8 cellular contexts compared by ENCODE assay signal in the genomic region with DNA sequence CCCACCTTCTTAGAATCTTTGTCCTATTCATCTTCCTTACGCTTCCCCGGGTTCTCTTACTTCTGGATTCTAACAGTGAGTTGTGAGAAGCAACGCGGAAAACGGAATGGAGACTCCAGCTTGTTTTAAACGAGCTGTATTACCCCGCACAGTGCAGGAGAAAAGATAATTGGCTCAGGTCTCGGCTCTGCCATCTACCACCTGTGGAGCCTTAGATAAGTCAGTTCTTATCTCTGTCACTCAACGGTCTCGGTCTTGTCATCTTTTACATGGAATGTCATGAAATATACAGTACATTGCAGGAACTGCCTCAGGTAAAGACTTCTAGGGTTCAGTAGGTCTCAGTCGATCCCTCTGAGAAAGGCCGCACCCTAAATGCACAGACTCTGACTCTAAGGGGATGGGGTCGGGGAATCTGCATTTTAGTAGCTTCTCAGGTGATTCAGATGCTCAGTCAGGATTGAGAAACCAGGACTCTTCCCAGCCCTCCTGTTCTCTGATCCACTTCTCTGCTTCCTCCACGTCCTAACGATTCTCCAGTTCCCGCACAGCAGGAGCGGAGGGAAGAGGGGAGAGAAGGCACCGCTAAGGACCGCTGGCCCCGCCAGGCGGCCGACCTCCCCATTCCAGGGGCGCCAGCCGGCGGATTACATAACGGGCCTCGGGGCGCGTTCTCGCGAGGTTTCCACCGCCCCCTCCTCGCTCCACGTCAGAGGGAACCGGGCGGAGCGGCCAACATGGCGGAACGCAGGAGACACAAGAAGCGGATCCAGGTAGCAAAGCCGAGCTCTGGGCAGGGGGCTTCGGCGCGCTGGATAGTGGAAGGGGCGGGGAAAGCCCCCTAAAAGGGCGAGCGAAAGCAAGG. TPM values are rescaled to one million over a fixed set of nuclear protein-coding genes. Genes with fewer than 3 reads are reported as not detected.
DNase-seq lines count a peak whose midpoint lies in the region; ATAC-seq, FAIRE-seq and TF ChIP-seq lines count a peak whose summit lies in the region.

Gene SEC62 (plus strand): TSS at position 722 of the 865 bp plus-strand sequence. CDS start 16 bp downstream, at position 738.

- H2AFZ ChIP-seq in Karpas-422 (ENCODE audit: low read length), result peak within 1 kb of the TSS; percentile 4; the same call in 1 of the 2 replicates

- POLR2A ChIA-PET in naive thymus-derived CD4-positive, alpha-beta T cell (lab: Charles Lee), result interaction anchor here (0.5 to 5.0 kb wide), 50 partner anchors 10 to 393 kb away, joined by 3 to 62 read pairs (median 5); partner anchors contain the start of genes ACTRT3, GPR160, LRRC34 and LRRIQ4

- intact Hi-C loops in naive thymus-derived CD4-positive, alpha-beta T cell (cut with micrococcal nuclease), result loop anchor here (1.0 to 5.0 kb wide), 16 partner anchors 21 to 901 kb away; partner anchors contain the start of genes MYNN (in 2 of the 2), PHC3 (in 2 of the 2), SKIL (in 2 of the 2) and PRKCI (in 1 of the 2)

- H3K36me3 ChIP-seq in DOHH2 (ENCODE audit: control insufficient read depth, low read length) (peaks cover 59% of the 10 kb centered on the region), Karpas-422 (ENCODE audit: insufficient read depth, low read length) (peaks cover 18% of the 10 kb centered on the region; the same call in 1 of the 2 replicates)
- peaks cover 0 to 5% (median 0%) of the 10 kb centered on the region in 3 experiments for H3K36me3 ChIP-seq in naive thymus-derived CD4-positive, alpha-beta T cell (ENCODE audit: control insufficient read depth in 2 of 3, insufficient read depth in 3 of 3, low read length in 3 of 3)

- ATAC-seq in GM21825 (IDR thresholded peaks at IDR 0.05; ENCODE audit: unreplicated experiment), result peak; percentile 91
- ATAC-seq in naive thymus-derived CD4-positive, alpha-beta T cell, result peak; percentile 95
- ATAC-seq in stimulated activated naive B cell treated with anti-CD40 and anti-IgM and Interleukin-4, amounts not matched to agents 10 μg/mL and 1 μg/mL and 100 μg/mL, for 72 hours (replicated peaks), result peak; percentile 87 to 91

- TF ChIP-seq CTCF in DOHH2 (IDR thresholded peaks at IDR 0.05; ENCODE audit: low read depth, low read length, poor library complexity, severe bottlenecking), result peak; percentile 57

- CTCF ChIA-PET in naive thymus-derived CD4-positive, alpha-beta T cell (lab: Charles Lee), result interaction anchor here (0.6 to 2.8 kb wide), 16 partner anchors 11 to 203 kb away, joined by 3 to 16 read pairs (median 4); no protein-coding TSS in a partner anchor

- H3K9me3 Mint-ChIP-seq in naive thymus-derived CD4-positive, alpha-beta T cell, result peaks cover 0 to 5% (median 0%) of the 10 kb centered on the region in 11 donors
- peaks cover 7 to 15% of the 10 kb centered on the region in 2 donors for H3K9me3 Mint-ChIP-seq in stimulated activated naive B cell treated with anti-CD40 and anti-IgM and Interleukin-4, amounts not matched to agents 10 μg/mL and 1 μg/mL and 100 μg/mL, for 72 hours

- H3K4me1 ChIP-seq in DOHH2 (ENCODE audit: control insufficient read depth, low read length), result peaks cover 81% of the 10 kb centered on the region
- H3K4me1 ChIP-seq in Karpas-422 (ENCODE audit: low read length), result peaks cover 72% of the 10 kb centered on the region
- peaks cover 22 to 36% of the 10 kb centered on the region in 2 donors for H3K4me1 ChIP-seq in naive thymus-derived CD4-positive, alpha-beta T cell (ENCODE audit: control insufficient read depth in 2 of 2, insufficient read depth in 2 of 2, low read length in 2 of 2)

- H3K27ac ChIP-seq in DOHH2 (ENCODE audit: low read depth, low read length), result peak within 1 kb of the TSS; percentile 96
- H3K27ac ChIP-seq in Karpas-422 (ENCODE audit: low read length), result peak within 1 kb of the TSS; percentile 89
- peak within 1 kb of the TSS; percentile 95 for H3K27ac ChIP-seq in naive thymus-derived CD4-positive, alpha-beta T cell (ENCODE audit: low read depth, low read length)

- H3K4me3 Mint-ChIP-seq in naive thymus-derived CD4-positive, alpha-beta T cell, result peak within 1 kb of the TSS; percentile 83 to 98 (median 96)
- H3K4me3 Mint-ChIP-seq in stimulated activated naive B cell treated with anti-CD40 and anti-IgM and Interleukin-4, amounts not matched to agents 10 μg/mL and 1 μg/mL and 100 μg/mL, for 72 hours, result peak within 1 kb of the TSS; percentile 96 to 99

- H3F3A ChIP-seq in DOHH2 (ENCODE audit: control insufficient read depth, insufficient read depth), result peaks cover 17% of the 10 kb centered on the region

- H3K36me3 Mint-ChIP-seq in naive thymus-derived CD4-positive, alpha-beta T cell, result peaks cover 0 to 5% (median 0%) of the 10 kb centered on the region in 5 donors
- peaks cover 19 to 38% of the 10 kb centered on the region in 2 donors for H3K36me3 Mint-ChIP-seq in stimulated activated naive B cell treated with anti-CD40 and anti-IgM and Interleukin-4, amounts not matched to agents 10 μg/mL and 1 μg/mL and 100 μg/mL, for 72 hours

- H3K4me2 ChIP-seq in DOHH2 (ENCODE audit: low read length) (peak within 1 kb of the TSS; percentile 97), Karpas-422 (ENCODE audit: low read depth, low read length, poor library complexity, severe bottlenecking) (peak within 1 kb of the TSS; percentile 97)

- H3K9me2 ChIP-seq in DOHH2 (replicated peaks; ENCODE audit: control insufficient read depth, low read length), result no peaks in the 10 kb centered on the region
- H3K9me2 ChIP-seq in Karpas-422 (replicated peaks; ENCODE audit: insufficient read depth, low read length), result no peaks in the 10 kb centered on the region

- H3K27me3 Mint-ChIP-seq in naive thymus-derived CD4-positive, alpha-beta T cell, result peaks cover 0 to 2% (median 0%) of the 10 kb centered on the region in 5 donors
- no peaks in the 10 kb centered on the region for H3K27me3 Mint-ChIP-seq in stimulated activated naive B cell treated with anti-CD40 and anti-IgM and Interleukin-4, amounts not matched to agents 10 μg/mL and 1 μg/mL and 100 μg/mL, for 72 hours

- peaks cover 36 to 81% (median 67%) of the 10 kb centered on the region in 7 donors for H3K4me1 Mint-ChIP-seq in naive thymus-derived CD4-positive, alpha-beta T cell
- H3K4me1 Mint-ChIP-seq in stimulated activated naive B cell treated with anti-CD40 and anti-IgM and Interleukin-4, amounts not matched to agents 10 μg/mL and 1 μg/mL and 100 μg/mL, for 72 hours, result peaks cover 29 to 79% of the 10 kb centered on the region in 2 donors

- no peaks in the 10 kb centered on the region for H3K27me3 ChIP-seq in DOHH2 (ENCODE audit: control insufficient read depth, low read length)
- no peaks in the 10 kb centered on the region for H3K27me3 ChIP-seq in Karpas-422 (ENCODE audit: low read length)
- no peaks in the 10 kb centered on the region for H3K27me3 ChIP-seq in naive thymus-derived CD4-positive, alpha-beta T cell (ENCODE audit: control insufficient read depth in 2 of 2, insufficient read depth in 2 of 2, low read length in 2 of 2)

- peaks cover 9% of the 10 kb centered on the region; the same call in 1 of the 2 replicates for H3K9me3 ChIP-seq in DOHH2 (ENCODE audit: control insufficient read depth, insufficient read depth, low read length)
- no peaks in the 10 kb centered on the region for H3K9me3 ChIP-seq in Karpas-422 (ENCODE audit: low read length)
- H3K9me3 ChIP-seq in naive thymus-derived CD4-positive, alpha-beta T cell (ENCODE audit: control insufficient read depth in 2 of 3, low read length in 3 of 3), result no peaks in the 10 kb centered on the region

- H3K79me2 ChIP-seq in DOHH2 (ENCODE audit: control insufficient read depth, low read length) (peaks cover 93% of the 10 kb centered on the region), Karpas-422 (ENCODE audit: low read length) (peaks cover 53% of the 10 kb centered on the region)

- H3K4me3 ChIP-seq in DOHH2 (ENCODE audit: low read length) (peak within 1 kb of the TSS; percentile 85), Karpas-422 (ENCODE audit: low read length) (peak within 1 kb of the TSS; percentile 89)
- H3K4me3 ChIP-seq in naive thymus-derived CD4-positive, alpha-beta T cell (ENCODE audit: low read length), result peak within 1 kb of the TSS; percentile 80

- peak within 1 kb of the TSS; percentile 95 to 99 (median 99) for H3K27ac Mint-ChIP-seq in naive thymus-derived CD4-positive, alpha-beta T cell
- H3K27ac Mint-ChIP-seq in stimulated activated naive B cell treated with anti-CD40 and anti-IgM and Interleukin-4, amounts not matched to agents 10 μg/mL and 1 μg/mL and 100 μg/mL, for 72 hours, result peak within 1 kb of the TSS; percentile 100

- peak within 1 kb of the TSS; percentile 75 for H3K9ac ChIP-seq in Karpas-422 (ENCODE audit: low read length)

- FAIRE-seq in RCC 7860 (lab: Jason Lieb, UNC), result no peak

- H4K20me1 ChIP-seq in DOHH2 (ENCODE audit: control insufficient read depth, insufficient read depth, low read depth, low read length) (no peaks in the 10 kb centered on the region; the same call in 1 of the 2 replicates), Karpas-422 (ENCODE audit: insufficient read depth, low read depth, low read length) (peaks cover 14% of the 10 kb centered on the region; the same call in 1 of the 2 replicates)

- DNase-seq in Karpas-422, result peak; percentile 98
- DNase-seq in RCC 7860 (ENCODE audit: low spot score), result peak; percentile 70
- peak; percentile 90 for DNase-seq in activated T-helper 1 cell treated with Interleukin-2 at 50 U/mL for 16 hours (ENCODE audit: low read depth)
- peak; percentile 87 for DNase-seq in fibroblast of gingiva (ENCODE audit: low read depth)
- peak; percentile 92 to 97 (median 96) for DNase-seq in naive thymus-derived CD4-positive, alpha-beta T cell
- peak; percentile 92 for DNase-seq in stimulated activated naive B cell treated with anti-CD40 and anti-IgM and Interleukin-4, amounts not matched to agents 10 μg/mL and 1 μg/mL and 100 μg/mL, for 72 hours

RNA-seq across cellular contexts. Expression of gene SEC62, which starts in this region (rescaled TPM):
- total RNA-seq in Karpas-422 (2014; rRNA removed; shearing (Covaris generic); ENCODE audit: low replicate concordance), result 36.9 and 39.4 TPM in 2 replicates
- 100 to 1,000 TPM in 3 of 5 experiments, 10 to 100 TPM in 2; 75.2 to 156 (median 110) TPM for total RNA-seq in naive thymus-derived CD4-positive, alpha-beta T cell
- 100 to 1,000 TPM in 1 of 2 donors, 10 to 100 TPM in 1; 68.1 to 253 TPM for polyA plus RNA-seq in naive thymus-derived CD4-positive, alpha-beta T cell

Comparison
In these comparisons a context has a peak if more than half of its experiments do, and no peak if none do; other contexts are left out.
1. Peak in every context shown above with its lines: DNase-seq, ATAC-seq, H3K4me3 ChIP-seq and H3K27ac ChIP-seq.